ENCODE assay signal across 19 cellular contexts in genomic region chr7:43041724-43042123, GRCh38.
DNase-seq lines count a peak whose midpoint lies in the region; ATAC-seq, FAIRE-seq and TF ChIP-seq lines count a peak whose summit lies in the region.
"Had no signal": no experiment of that assay in that cellular context is flagged by ENCODE, and none has a peak within 500 bp of the region (broad histone marks: within the 10 kb centered on the region; RNA-seq: fewer than 3 reads in every experiment).

No MANE protein-coding gene starts in this region.

- H3K4me1 ChIP-seq in small intestine (ENCODE audit: control insufficient read depth in 2 of 2, insufficient read depth in 1 of 2, low read depth in 1 of 2, low read length in 1 of 2) (no peaks in the 10 kb centered on the region), transverse colon (no peaks in the 10 kb centered on the region)

- H3K4me3 Mint-ChIP-seq in WTC11: no peak overlapping the region
- H3K4me3 Mint-ChIP-seq: CD4-positive, alpha-beta memory T cell had no signal

- ATAC-seq in WTC11: no peak

- H3K27ac ChIP-seq in small intestine (ENCODE audit: low read depth in 1 of 2, low read length in 1 of 2): no peak overlapping the region
- no peak overlapping the region for H3K27ac ChIP-seq in transverse colon
- H3K27ac ChIP-seq: GM23248 had no signal

- H3K27me3 ChIP-seq in small intestine (ENCODE audit: control insufficient read depth in 2 of 2, insufficient read depth in 2 of 2, low read length in 2 of 2) (peaks cover 0 to 2% of the 10 kb centered on the region in 2 donors), transverse colon (no peaks in the 10 kb centered on the region)

- TF ChIP-seq EP300 in transverse colon (IDR thresholded peaks at IDR 0.05; ENCODE audit: low read depth): no peak

- DNase-seq in WTC11 (ENCODE audit: low spot score): no peak
- no peak for DNase-seq in frontal cortex (ENCODE audit: low spot score in 2 of 2)
- DNase-seq in small intestine: no peak
- no peak for DNase-seq in cardiac septum (ENCODE audit: low spot score)
- no peak for DNase-seq in glomerular visceral epithelial cell (ENCODE audit: extremely low spot score)
- no peak for DNase-seq in transverse colon
- DNase-seq: 8988T; C1 segment of cervical spinal cord; Calu3; CD4-positive, alpha-beta memory T cell; COR-L47; DMS53; DMS79 treated with DMSO at 0.1 percent for 48 hours; GM23248; H7; HCEC 1CT had no signal

- in situ Hi-C loops in transverse colon (cut with MboI; ENCODE audit: low pct_ligation_motif_present in 1 of 4, low pct_unique_long_range_greater_than_20kb in 1 of 4, low sequenced_read_pairs in 3 of 4): no loop called here

- H3K4me1 Mint-ChIP-seq in WTC11: peaks cover 31% of the 10 kb centered on the region
- H3K4me1 Mint-ChIP-seq: CD4-positive, alpha-beta memory T cell had no signal

- peak; percentile 63 for FAIRE-seq in G401.6 (lab: Jason Lieb, UNC)
- FAIRE-seq in frontal cortex (lab: Jason Lieb, UNC): peak; percentile 96
- peak; percentile 73 for FAIRE-seq in small intestine (lab: Jason Lieb, UNC)
- FAIRE-seq: GM12892, GM19239 had no signal

- no peak overlapping the region for H3K27ac Mint-ChIP-seq in WTC11
- H3K27ac Mint-ChIP-seq: CD4-positive, alpha-beta memory T cell had no signal

- no peak for TF ChIP-seq CTCF in WTC11 (IDR thresholded peaks at IDR 0.05)
- no peak for TF ChIP-seq CTCF in transverse colon (IDR thresholded peaks at IDR 0.05)

- H3K4me3 ChIP-seq in small intestine (ENCODE audit: low read depth in 1 of 2, low read length in 2 of 2): no peak overlapping the region
- H3K4me3 ChIP-seq in transverse colon: no peak overlapping the region
- H3K4me3 ChIP-seq: GM23248 had no signal

- peaks cover 7% of the 10 kb centered on the region; the same call in 1 of the 2 replicates for H3K27me3 Mint-ChIP-seq in WTC11 (ENCODE audit: low read depth)

- CTCF ChIA-PET in WTC11 (lab: Charles Lee): interaction anchor here (0.8 to 1.6 kb wide), 4 partner anchors 59 to 101 kb away, joined by 3 to 5 read pairs (median 4); no protein-coding TSS in a partner anchor

- no peaks in the 10 kb centered on the region for H3K9me3 Mint-ChIP-seq in WTC11
- H3K9me3 Mint-ChIP-seq: CD4-positive, alpha-beta memory T cell had no signal

- H3K36me3 ChIP-seq in small intestine (ENCODE audit: control insufficient read depth in 2 of 2, insufficient read depth in 2 of 2, low read length in 2 of 2) (no peaks in the 10 kb centered on the region), transverse colon (no peaks in the 10 kb centered on the region)

- intact Hi-C loops in cardiac septum (cut with DNase I) (no loop called here), transverse colon (cut with DNase I; ENCODE audit: low total_unique reads) (no loop called here)

- no peaks in the 10 kb centered on the region for H3K9me3 ChIP-seq in small intestine (ENCODE audit: control insufficient read depth, low read depth)
- no peaks in the 10 kb centered on the region for H3K9me3 ChIP-seq in transverse colon

- TF ChIP-seq POLR2A in transverse colon (IDR thresholded peaks at IDR 0.05): no peak

- POLR2A ChIA-PET in WTC11 (lab: Charles Lee): no interaction called here

- H3K36me3 Mint-ChIP-seq in WTC11: no peaks in the 10 kb centered on the region
- H3K36me3 Mint-ChIP-seq: CD4-positive, alpha-beta memory T cell had no signal

TF ChIP-seq in WTC11, 78 proteins besides CTCF, POLR2A, EP300 and RAD21:
- TF ChIP-seq GTF2I (CRISPR knock-in tag; conservative IDR thresholded peaks at IDR 0.05) (no peak), HMGA2 (CRISPR knock-in tag; IDR thresholded peaks at IDR 0.05) (peak; percentile 91)
TF ChIP-seq in WTC11: peak in this region for 1.
